In genomic region chr9:95875305-95876137, GRCh38 we compare ENCODE assay signal across 8 cellular contexts. TPM values are rescaled to one million over a fixed set of nuclear protein-coding genes. Genes with fewer than 3 reads are reported as not detected.
DNase-seq lines count a peak whose midpoint lies in the region; ATAC-seq and TF ChIP-seq lines count a peak whose summit lies in the region.

ERCC6L2 (plus strand) TSS chr9:95875691; CDS start chr9:95876039, 348 bp downstream.

- peaks cover 7% of the 10 kb centered on the region for H3K36me3 ChIP-seq in upper lobe of right lung

- no peak within 1 kb of the TSS for H3K27ac Mint-ChIP-seq in activated naive CD8-positive, alpha-beta T cell treated with anti-CD3 and anti-CD28 coated beads, Interleukin-2, amount 50 U/mL, for 24 hours

- peaks cover 49% of the 10 kb centered on the region for H3K36me3 Mint-ChIP-seq in activated naive CD8-positive, alpha-beta T cell treated with anti-CD3 and anti-CD28 coated beads, Interleukin-2, amount 50 U/mL, for 24 hours (ENCODE audit: low read depth)

- peaks cover 15% of the 10 kb centered on the region for H3K4me1 ChIP-seq in upper lobe of right lung

- DNase-seq in NCI-H1436 (lab: John Stamatoyannopoulos, UW) = peak; percentile 99
- peak; percentile 97 for DNase-seq in SW480 (ENCODE audit: low spot score)
- DNase-seq in activated naive CD8-positive, alpha-beta T cell treated with anti-CD3 and anti-CD28 coated beads, Interleukin-2, amount 50 U/mL, for 24 hours = peak; percentile 95
- peak; percentile 98 for DNase-seq in Right ventricle myocardium inferior (ENCODE audit: missing footprints)
- peak; percentile 99 for DNase-seq in posterior vena cava (ENCODE audit: low spot score)
- peak; percentile 97 for DNase-seq in upper lobe of right lung

- H3K27me3 ChIP-seq in upper lobe of right lung = no peaks in the 10 kb centered on the region

- no peak within 1 kb of the TSS for H3K27ac ChIP-seq in upper lobe of right lung

- H3K9me3 Mint-ChIP-seq in activated naive CD8-positive, alpha-beta T cell treated with anti-CD3 and anti-CD28 coated beads, Interleukin-2, amount 50 U/mL, for 24 hours = peaks cover 11% of the 10 kb centered on the region

- TF ChIP-seq CTCF in upper lobe of right lung (IDR thresholded peaks at IDR 0.05) = no peak

- intact Hi-C loops in Right ventricle myocardium inferior (cut with DNase I) (loop anchor here (2.0 to 5.0 kb wide), 2 partner anchors 342 to 369 kb away; no protein-coding TSS in a partner anchor), posterior vena cava (cut with DNase I) (loop anchor here in 1 of 2 donors (10.0 kb wide), 1 partner anchor 121 kb away; no protein-coding TSS in a partner anchor), upper lobe of right lung (cut with DNase I) (no loop called here)

- no peaks in the 10 kb centered on the region for H3K9me3 ChIP-seq in upper lobe of right lung

- no peak within 1 kb of the TSS for H3K4me3 Mint-ChIP-seq in activated naive CD8-positive, alpha-beta T cell treated with anti-CD3 and anti-CD28 coated beads, Interleukin-2, amount 50 U/mL, for 24 hours

- peaks cover 34% of the 10 kb centered on the region for H3K4me1 Mint-ChIP-seq in activated naive CD8-positive, alpha-beta T cell treated with anti-CD3 and anti-CD28 coated beads, Interleukin-2, amount 50 U/mL, for 24 hours

- no peaks in the 10 kb centered on the region for H3K27me3 Mint-ChIP-seq in activated naive CD8-positive, alpha-beta T cell treated with anti-CD3 and anti-CD28 coated beads, Interleukin-2, amount 50 U/mL, for 24 hours

- peak; percentile 55 for ATAC-seq in GM18499 (IDR thresholded peaks at IDR 0.05; ENCODE audit: insufficient read depth, unreplicated experiment)
- ATAC-seq in HG02870 (IDR thresholded peaks at IDR 0.05; ENCODE audit: unreplicated experiment) = peak; percentile 82
- peak; percentile 92 for ATAC-seq in activated naive CD8-positive, alpha-beta T cell treated with anti-CD3 and anti-CD28 coated beads, Interleukin-2, amount 50 U/mL, for 24 hours
- peak; percentile 96 for ATAC-seq in Right ventricle myocardium inferior
- ATAC-seq in upper lobe of right lung = peak; percentile 98

- H3K4me3 ChIP-seq in upper lobe of right lung = no peak within 1 kb of the TSS

RNA-seq across cellular contexts. Expression of gene ERCC6L2, which starts in this region (rescaled TPM):
- 20.6 TPM for total RNA-seq in Right ventricle myocardium inferior
- 10 to 100 TPM; 42.7 to 47.7 TPM for total RNA-seq in posterior vena cava
- total RNA-seq in upper lobe of right lung = 43.8 TPM
